12 cellular contexts compared by ENCODE assay signal in genomic region chr12:112855375-112855774, GRCh38. TPM values are rescaled to one million over a fixed set of nuclear protein-coding genes. Genes with fewer than 3 reads are reported as not detected.
DNase-seq lines count a peak whose midpoint lies in the region; ATAC-seq, FAIRE-seq and TF ChIP-seq lines count a peak whose summit lies in the region.
"Had no signal": no experiment of that assay in that cellular context is flagged by ENCODE, and none has a peak within 500 bp of the region (broad histone marks: within the 10 kb centered on the region; RNA-seq: fewer than 3 reads in every experiment).

No MANE protein-coding gene starts in this region.

- no peak overlapping the region for H3K27ac Mint-ChIP-seq in WTC11
- H3K27ac Mint-ChIP-seq in stimulated activated naive B cell treated with anti-CD40 and anti-IgM and Interleukin-4, amounts not matched to agents 10 μg/mL and 1 μg/mL and 100 μg/mL, for 72 hours, result no peak overlapping the region
- H3K27ac Mint-ChIP-seq: activated T-helper 1 cell treated with anti-CD3 and anti-CD28 coated beads, Interleukin-12 subunit alpha, Interleukin-12 subunit beta, Interleukin-2, Interleukin-4 antibody, amounts not matched to agents 30 ng/mL and 10 ng/mL and 1 ng/mL, durations not matched to agents 14 hours and 24 hours and 36 hours had no signal

- POLR2A ChIA-PET in WTC11 (lab: Charles Lee), result no interaction called here

- peaks cover 2% of the 10 kb centered on the region; the same call in 1 of the 2 replicates for H3K27me3 Mint-ChIP-seq in WTC11 (ENCODE audit: low read depth)
- peaks cover 36 to 41% of the 10 kb centered on the region in 2 donors for H3K27me3 Mint-ChIP-seq in stimulated activated naive B cell treated with anti-CD40 and anti-IgM and Interleukin-4, amounts not matched to agents 10 μg/mL and 1 μg/mL and 100 μg/mL, for 72 hours

- H3K36me3 Mint-ChIP-seq in WTC11, result no peaks in the 10 kb centered on the region
- no peaks in the 10 kb centered on the region for H3K36me3 Mint-ChIP-seq in stimulated activated naive B cell treated with anti-CD40 and anti-IgM and Interleukin-4, amounts not matched to agents 10 μg/mL and 1 μg/mL and 100 μg/mL, for 72 hours

- CTCF ChIA-PET in WTC11 (lab: Charles Lee), result interaction anchor here (0.8 to 2.0 kb wide), 7 partner anchors 11 to 174 kb away, joined by 3 to 8 read pairs (median 3); no protein-coding TSS in a partner anchor

- TF ChIP-seq CTCF in LNCAP (IDR thresholded peaks at IDR 0.05) (0 out of 2 replicates have a peak, but pooled peaks have one; percentile 15), WTC11 (IDR thresholded peaks at IDR 0.05) (no peak)

- ATAC-seq in WTC11 (peak; percentile 91), GM19463 (IDR thresholded peaks at IDR 0.05; ENCODE audit: unreplicated experiment) (no peak)
- ATAC-seq in stimulated activated naive B cell treated with anti-CD40 and anti-IgM and Interleukin-4, amounts not matched to agents 10 μg/mL and 1 μg/mL and 100 μg/mL, for 72 hours (replicated peaks), result no peak

- H3K4me1 Mint-ChIP-seq in WTC11, result peaks cover 15% of the 10 kb centered on the region
- H3K4me1 Mint-ChIP-seq in stimulated activated naive B cell treated with anti-CD40 and anti-IgM and Interleukin-4, amounts not matched to agents 10 μg/mL and 1 μg/mL and 100 μg/mL, for 72 hours, result no peaks in the 10 kb centered on the region

- DNase-seq in DMS53 (lab: John Stamatoyannopoulos, UW), result peak; percentile 69
- no peak for DNase-seq in DMS53 treated with DMSO at 0.1 percent for 48 hours (lab: John Stamatoyannopoulos, UW; ENCODE audit: unreplicated experiment)
- DNase-seq in WTC11 (ENCODE audit: low spot score), result peak; percentile 40
- peak; percentile 14 to 24 for DNase-seq in lung microvascular endothelial cell (ENCODE audit: low read depth in 2 of 2)
- DNase-seq in GM19239 (ENCODE audit: insufficient read length, low spot score), result no peak
- DNase-seq in stimulated activated naive B cell treated with anti-CD40 and anti-IgM and Interleukin-4, amounts not matched to agents 10 μg/mL and 1 μg/mL and 100 μg/mL, for 72 hours, result no peak
- DNase-seq: KBM-7, T-helper 1 cell had no signal

- H3K9me3 Mint-ChIP-seq in WTC11, result peaks cover 4% of the 10 kb centered on the region
- H3K9me3 Mint-ChIP-seq in stimulated activated naive B cell treated with anti-CD40 and anti-IgM and Interleukin-4, amounts not matched to agents 10 μg/mL and 1 μg/mL and 100 μg/mL, for 72 hours, result no peaks in the 10 kb centered on the region
- H3K9me3 Mint-ChIP-seq: activated T-helper 1 cell treated with anti-CD3 and anti-CD28 coated beads, Interleukin-12 subunit alpha, Interleukin-12 subunit beta, Interleukin-2, Interleukin-4 antibody, amounts not matched to agents 30 ng/mL and 10 ng/mL and 1 ng/mL, durations not matched to agents 14 hours and 24 hours and 36 hours had no signal

- no peak overlapping the region for H3K4me3 Mint-ChIP-seq in WTC11
- H3K4me3 Mint-ChIP-seq in stimulated activated naive B cell treated with anti-CD40 and anti-IgM and Interleukin-4, amounts not matched to agents 10 μg/mL and 1 μg/mL and 100 μg/mL, for 72 hours, result no peak overlapping the region
- H3K4me3 Mint-ChIP-seq: activated T-helper 1 cell treated with anti-CD3 and anti-CD28 coated beads, Interleukin-12 subunit alpha, Interleukin-12 subunit beta, Interleukin-2, Interleukin-4 antibody, amounts not matched to agents 30 ng/mL and 10 ng/mL and 1 ng/mL, durations not matched to agents 14 hours and 24 hours and 36 hours had no signal

- FAIRE-seq in GM19239 (lab: Jason Lieb, UNC), result no peak
- FAIRE-seq: islet of Langerhans had no signal

TF ChIP-seq in WTC11, 78 proteins besides CTCF, POLR2A, EP300 and RAD21:
- TF ChIP-seq TEAD1 (CRISPR knock-in tag; IDR thresholded peaks at IDR 0.05) (0 out of 2 replicates have a peak, but pooled peaks have one; percentile 26), ZNF396 (CRISPR knock-in tag; IDR thresholded peaks at IDR 0.05; ENCODE audit: borderline replicate concordance) (no peak), MAX (CRISPR knock-in tag; IDR thresholded peaks at IDR 0.05) (0 out of 2 replicates have a peak, but pooled peaks have one; percentile 21), OVOL2 (CRISPR knock-in tag; IDR thresholded peaks at IDR 0.05; ENCODE audit: borderline replicate concordance) (no peak), NFE2L1 (CRISPR knock-in tag; IDR thresholded peaks at IDR 0.05) (no peak), E2F5 (CRISPR knock-in tag; IDR thresholded peaks at IDR 0.05) (no peak), SP1 (CRISPR knock-in tag; conservative IDR thresholded peaks at IDR 0.05) (no peak), NR1H2 (CRISPR knock-in tag; IDR thresholded peaks at IDR 0.05) (no peak), GRHL2 (CRISPR knock-in tag; IDR thresholded peaks at IDR 0.05; ENCODE audit: insufficient replicate concordance, severe bottlenecking) (no peak), ATF1 (CRISPR knock-in tag; IDR thresholded peaks at IDR 0.05) (no peak), ZNF232 (CRISPR knock-in tag; IDR thresholded peaks at IDR 0.05) (no peak), ZBTB21 (CRISPR knock-in tag; IDR thresholded peaks at IDR 0.05; ENCODE audit: borderline replicate concordance) (no peak), ERG (CRISPR knock-in tag; IDR thresholded peaks at IDR 0.05) (no peak), GABPB1 (CRISPR knock-in tag; IDR thresholded peaks at IDR 0.05) (no peak), ZNF416 (CRISPR knock-in tag; IDR thresholded peaks at IDR 0.05) (no peak), ZNF263 (CRISPR knock-in tag; IDR thresholded peaks at IDR 0.05; ENCODE audit: low read depth) (no peak)
TF ChIP-seq in WTC11: peak in this region for 2.

RNA-seq across cellular contexts. Expression of gene OAS1, which starts 51.4 kb away (rescaled TPM):
- total RNA-seq in WTC11 (2021) (0.24 to 0.30 TPM (median 0.27 TPM) in 3 replicates), lung microvascular endothelial cell (13.5 and 21.4 TPM in 2 replicates)

Comparison
In these comparisons a context has a peak if more than half of its experiments do, and no peak if none do; other contexts are left out.
1. DNase-seq: peak in DMS53 (single experiment), WTC11 (single experiment) and lung microvascular endothelial cell (2 of 2); none in DMS53 treated with DMSO at 0.1 percent for 48 hours (single experiment), GM19239 (single experiment) and stimulated activated naive B cell treated with anti-CD40 and anti-IgM and Interleukin-4, amounts not matched to agents 10 μg/mL and 1 μg/mL and 100 μg/mL, for 72 hours (single experiment).
2. RNA of gene OAS1, which starts 51.4 kb away (total RNA-seq): 13.5 to 21.4 TPM in lung microvascular endothelial cell; 0.24 to 0.30 TPM in WTC11; every median in the first group is over 10 times any median in the second.